In the genomic region with DNA sequence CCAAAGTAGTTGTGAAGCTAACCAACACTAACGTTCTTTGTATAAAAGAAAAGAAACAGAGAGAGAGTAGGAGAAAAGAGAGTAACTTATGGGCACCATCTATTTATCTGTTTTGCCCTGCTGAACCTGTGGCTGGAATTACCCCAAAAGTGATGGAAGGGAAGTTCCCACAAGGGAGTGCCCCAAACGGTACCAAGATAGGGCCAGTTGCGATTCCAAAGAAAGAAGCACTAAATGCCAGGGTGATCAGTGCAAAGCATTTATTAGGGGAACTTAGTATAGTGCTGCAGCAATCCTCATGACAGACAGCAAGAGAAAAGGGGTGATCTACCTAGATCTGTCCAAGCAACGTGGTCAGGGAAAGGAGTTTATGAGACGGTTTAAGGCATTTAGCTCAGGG, we compare ENCODE assay signal across 26 cellular contexts.
"Had no signal": no experiment of that assay in that cellular context is flagged by ENCODE, and none has a peak within 500 bp of the region (broad histone marks: within the 10 kb centered on the region; RNA-seq: fewer than 3 reads in every experiment).

No MANE protein-coding gene starts in this region.

- H3K27me3 ChIP-seq: brain microvascular endothelial cell, dorsolateral prefrontal cortex, esophagus squamous epithelium, gastroesophageal sphincter had no signal

- H3K9me3 ChIP-seq: esophagus squamous epithelium had no signal

- H3K4me1 ChIP-seq: esophagus squamous epithelium, gastroesophageal sphincter, heart right ventricle had no signal

- DNase-seq: activated CD4-positive, alpha-beta memory T cell treated with anti-CD3 and anti-CD28 coated beads for 36 hours; activated CD4-positive, alpha-beta T cell treated with anti-CD3 and anti-CD28 coated beads for 36 hours; activated CD4-positive, alpha-beta T cell treated with anti-CD3 and anti-CD28 coated beads, Interleukin-2, amount 10 ng/mL, durations not matched to agents 24 days and 14 days; activated CD4-positive, CD25-positive, alpha-beta regulatory T cell; activated CD4-positive, CD25-positive, alpha-beta regulatory T cell treated with anti-CD3 and anti-CD28 coated beads, Interleukin-2, amount 50 U/mL, for 72 hours; activated CD8-positive, alpha-beta memory T cell treated with anti-CD3 and anti-CD28 coated beads, Interleukin-2, amount 10 ng/mL, durations not matched to agents 7 days and 5 days; activated CD8-positive, alpha-beta memory T cell treated with anti-CD3 and anti-CD28 coated beads, Interleukin-2, amount 50 U/mL, for 4 hours; activated CD8-positive, alpha-beta T cell treated with anti-CD3 and anti-CD28 coated beads, Interleukin-2, amount 10 ng/mL, durations not matched to agents 7 days and 5 days; activated effector memory CD4-positive, alpha-beta T cell treated with anti-CD3 and anti-CD28 coated beads, Interleukin-2, amount 50 U/mL, for 16 hours; activated naive CD4-positive, alpha-beta T cell; activated naive CD4-positive, alpha-beta T cell treated with anti-CD3 and anti-CD28 coated beads, Interleukin-2, amount 50 U/mL, for 16 hours; activated T-cell treated with anti-CD3 and anti-CD28 coated beads, Interleukin-2, amount 50 U/mL, for 1 hour; activated T-cell treated with anti-CD3 and anti-CD28 coated beads, Interleukin-2, amount 50 U/mL, for 48 hours; amniotic stem cell; anterior cingulate cortex; brain microvascular endothelial cell; dorsolateral prefrontal cortex; effector CD4-positive, alpha-beta T cell; esophagus squamous epithelium; foreskin melanocyte; heart right ventricle; hippocampal formation; T-helper 2 cell had no signal

- H3K4me3 ChIP-seq: coronary artery, dorsolateral prefrontal cortex, esophagus squamous epithelium, gastroesophageal sphincter, heart right ventricle had no signal

- ATAC-seq: activated CD4-positive, alpha-beta T cell treated with anti-CD3 and anti-CD28 coated beads for 36 hours; activated CD8-positive, alpha-beta memory T cell treated with anti-CD3 and anti-CD28 coated beads, Interleukin-2, amount 10 ng/mL, durations not matched to agents 7 days and 5 days; activated CD8-positive, alpha-beta T cell treated with anti-CD3 and anti-CD28 coated beads, Interleukin-2, amount 10 ng/mL, durations not matched to agents 7 days and 5 days; gastroesophageal sphincter; heart right ventricle had no signal

- H3K27ac ChIP-seq: brain microvascular endothelial cell, coronary artery, dorsolateral prefrontal cortex, epithelial cell of prostate, esophagus squamous epithelium, gastroesophageal sphincter, heart right ventricle had no signal

- H3K36me3 ChIP-seq: brain microvascular endothelial cell, esophagus squamous epithelium, gastroesophageal sphincter, heart right ventricle had no signal
